ENCODE assay signal across 9 cellular contexts in the genomic region with DNA sequence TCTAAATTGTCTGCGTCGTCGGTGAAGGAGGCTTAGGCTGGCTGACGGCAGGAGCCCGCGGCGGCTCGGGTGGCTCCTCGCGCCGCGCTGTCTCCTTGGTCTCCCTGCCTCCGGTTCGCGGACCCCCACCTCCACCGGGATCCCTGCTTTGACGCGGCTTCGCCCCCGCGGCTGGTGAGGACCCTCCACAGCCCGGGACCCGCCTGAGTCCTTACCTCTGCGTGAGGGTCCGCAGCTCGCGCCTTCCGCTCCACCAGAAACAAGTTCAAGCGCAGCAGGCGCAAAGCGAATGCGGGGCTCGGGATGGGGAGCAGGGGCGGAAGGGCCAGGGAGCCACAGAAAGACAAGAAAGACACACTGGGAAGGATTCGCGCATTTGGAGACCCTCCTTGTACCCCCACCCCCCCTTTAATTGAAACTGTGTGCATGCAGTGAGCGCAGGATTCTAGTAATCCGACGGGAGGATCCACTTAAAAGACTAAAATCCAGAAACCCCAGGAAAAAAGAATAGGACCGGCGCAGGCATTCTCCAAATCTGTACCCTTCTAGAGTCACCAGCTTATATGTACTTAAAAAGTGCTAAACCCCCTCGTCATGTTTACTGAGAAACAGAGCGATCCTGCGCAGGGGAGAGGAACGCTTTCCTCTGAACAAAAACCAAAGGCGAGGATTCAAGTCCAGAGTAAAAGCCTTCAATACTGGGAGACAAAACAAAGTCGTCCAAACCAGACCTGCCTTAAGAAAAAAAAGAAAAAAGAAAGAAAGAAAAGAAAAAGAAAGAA. TPM values are rescaled to one million over a fixed set of nuclear protein-coding genes. Genes with fewer than 3 reads are reported as not detected.
DNase-seq lines count a peak whose midpoint lies in the region; ATAC-seq and TF ChIP-seq lines count a peak whose summit lies in the region.
"Had no signal": no experiment of that assay in that cellular context is flagged by ENCODE, and none has a peak within 500 bp of the region (broad histone marks: within the 10 kb centered on the region; RNA-seq: fewer than 3 reads in every experiment).

No MANE protein-coding gene starts in this region.

- no peaks in the 10 kb centered on the region for H3K36me3 Mint-ChIP-seq in naive B cell

- no peak for ATAC-seq in heart right ventricle
- no peak for ATAC-seq in Right ventricle myocardium inferior
- no peak for ATAC-seq in naive B cell (ENCODE audit: low read depth in 2 of 2)
- no peak for ATAC-seq in HG02763 (IDR thresholded peaks at IDR 0.05; ENCODE audit: unreplicated experiment)

- no peak overlapping the region for H3K27ac Mint-ChIP-seq in naive B cell

- peak in 1 of 2 donors; percentile 37 for DNase-seq in heart right ventricle
- no peak for DNase-seq in Right ventricle myocardium inferior (ENCODE audit: missing footprints)
- DNase-seq in dorsolateral prefrontal cortex, result no peak
- DNase-seq in naive B cell, result no peak
- DNase-seq in vagina (ENCODE audit: extremely low spot score in 2 of 2), result no peak
- DNase-seq in uterus, result no peak
- no peak for DNase-seq in CD1c-positive myeloid dendritic cell (ENCODE audit: extremely low spot score)
- DNase-seq: NCI-H510A treated with DMSO at 0.1 percent for 48 hours had no signal

- H3K4me1 Mint-ChIP-seq in naive B cell, result peaks cover 32 to 41% (median 36%) of the 10 kb centered on the region in 3 donors

- H3K4me3 ChIP-seq in heart right ventricle (peak overlapping the region in 9 of 10 donors; percentile 42 to 98 (median 56)), dorsolateral prefrontal cortex (peak overlapping the region; percentile 19 to 96 (median 53)), vagina (peak overlapping the region; percentile 54 to 74), uterus (peak overlapping the region in 1 of 2 donors; percentile 39)

- H3K36me3 ChIP-seq in heart right ventricle (peaks cover 0 to 21% (median 4%) of the 10 kb centered on the region in 9 donors), vagina (no peaks in the 10 kb centered on the region), uterus (no peaks in the 10 kb centered on the region)

- peak overlapping the region in 7 of 8 donors; percentile 33 to 100 (median 71) for H3K4me3 Mint-ChIP-seq in naive B cell

- H3K27me3 ChIP-seq in heart right ventricle (no peaks in the 10 kb centered on the region), dorsolateral prefrontal cortex (no peaks in the 10 kb centered on the region), vagina (no peaks in the 10 kb centered on the region), uterus (no peaks in the 10 kb centered on the region)

- TF ChIP-seq POLR2A in vagina (IDR thresholded peaks at IDR 0.05) (no peak), uterus (IDR thresholded peaks at IDR 0.05) (no peak)

- H3K9me3 ChIP-seq in heart right ventricle (no peaks in the 10 kb centered on the region), vagina (no peaks in the 10 kb centered on the region), uterus (no peaks in the 10 kb centered on the region)

- intact Hi-C loops in heart right ventricle (cut with DNase I), result loop anchor here in 4 of 10 donors (5.0 to 10.0 kb wide), 7 partner anchors 33 to 310 kb away; no protein-coding TSS in a partner anchor
- intact Hi-C loops in Right ventricle myocardium inferior (cut with DNase I), result loop anchor here (5.0 to 10.0 kb wide), 3 partner anchors 43 to 550 kb away; no protein-coding TSS in a partner anchor
- intact Hi-C loops in dorsolateral prefrontal cortex (cut with DNase I), result loop anchor here in 1 of 2 donors (10.0 kb wide), 2 partner anchors 550 to 1050 kb away; no protein-coding TSS in a partner anchor
- intact Hi-C loops in vagina (cut with DNase I), result no loop called here
- intact Hi-C loops in uterus (cut with DNase I; ENCODE audit: low total_unique reads), result no loop called here

- H3K4me1 ChIP-seq in heart right ventricle (peaks cover 12 to 68% (median 57%) of the 10 kb centered on the region in 9 donors), vagina (peaks cover 56% of the 10 kb centered on the region), uterus (peaks cover 4 to 22% of the 10 kb centered on the region in 2 donors)

- WGBS in heart right ventricle, 2 donors, result 27 to 33% methylated on average over 47 of the region's 47 CpGs

- TF ChIP-seq CTCF in heart right ventricle (IDR thresholded peaks at IDR 0.05) (no peak), dorsolateral prefrontal cortex (IDR thresholded peaks at IDR 0.05 in 54 of 56, conservative IDR thresholded peaks at IDR 0.05 in 2 of 56; ENCODE audit: low read depth in 1 of 56, partially characterized antibody in 56 of 56) (no peak), vagina (IDR thresholded peaks at IDR 0.05) (no peak), uterus (IDR thresholded peaks at IDR 0.05) (no peak)

- H3K27ac ChIP-seq in heart right ventricle (peak overlapping the region; percentile 44 to 100 (median 70)), dorsolateral prefrontal cortex (peak overlapping the region in 53 of 59 donors; percentile 4 to 99 (median 74)), vagina (peak overlapping the region; percentile 96), uterus (no peak overlapping the region)

- H3K27me3 Mint-ChIP-seq in naive B cell, result peaks cover 0 to 29% (median 10%) of the 10 kb centered on the region in 3 donors

- H3K9me3 Mint-ChIP-seq in naive B cell, result no peaks in the 10 kb centered on the region

RNA-seq across cellular contexts. Expression of gene PTGR3, which starts 3.8 kb away (rescaled TPM):
- total RNA-seq in heart right ventricle (10 to 100 TPM; 48.5 to 71.3 (median 58.8) TPM), Right ventricle myocardium inferior (71.5 TPM), dorsolateral prefrontal cortex (10 to 100 TPM; 32.1 to 76.5 (median 56.0) TPM), vagina (16.0 TPM), uterus (10 to 100 TPM in 3 of 4 donors, 1 to 10 TPM in 1; 4.9 to 30.8 (median 21.7) TPM)
- polyA plus RNA-seq in heart right ventricle (10 to 100 TPM; 10.0 to 19.2 TPM), naive B cell (ENCODE audit: low read depth in 6 of 6) (10 to 100 TPM; 14.7 to 36.8 (median 22.5) TPM)

RNA-seq across cellular contexts. Expression of gene TSHZ1, which starts 5.4 kb away (rescaled TPM):
- total RNA-seq in heart right ventricle (10 to 100 TPM; 13.2 to 22.9 (median 18.3) TPM), Right ventricle myocardium inferior (23.1 TPM), dorsolateral prefrontal cortex (10 to 100 TPM; 24.7 to 83.6 (median 37.5) TPM), vagina (23.3 TPM), uterus (10 to 100 TPM in 3 of 4 donors, 1 to 10 TPM in 1; 10.0 to 31.9 (median 21.4) TPM)
- polyA plus RNA-seq in heart right ventricle (10 to 100 TPM in 1 of 2 donors, 1 to 10 TPM in 1; 4.8 to 10.7 TPM), naive B cell (ENCODE audit: low read depth in 6 of 6) (1 to 10 TPM in 5 of 6 donors, under 1 TPM in 1; 0.41 to 2.2 (median 1.7) TPM)

Comparison
In these comparisons a context has a peak if more than half of its experiments do, and no peak if none do; other contexts are left out.
1. H3K27ac ChIP-seq: peak in heart right ventricle (10 of 10), dorsolateral prefrontal cortex (53 of 59) and vagina (single experiment); none in uterus (0 of 2).